In the genomic region with DNA sequence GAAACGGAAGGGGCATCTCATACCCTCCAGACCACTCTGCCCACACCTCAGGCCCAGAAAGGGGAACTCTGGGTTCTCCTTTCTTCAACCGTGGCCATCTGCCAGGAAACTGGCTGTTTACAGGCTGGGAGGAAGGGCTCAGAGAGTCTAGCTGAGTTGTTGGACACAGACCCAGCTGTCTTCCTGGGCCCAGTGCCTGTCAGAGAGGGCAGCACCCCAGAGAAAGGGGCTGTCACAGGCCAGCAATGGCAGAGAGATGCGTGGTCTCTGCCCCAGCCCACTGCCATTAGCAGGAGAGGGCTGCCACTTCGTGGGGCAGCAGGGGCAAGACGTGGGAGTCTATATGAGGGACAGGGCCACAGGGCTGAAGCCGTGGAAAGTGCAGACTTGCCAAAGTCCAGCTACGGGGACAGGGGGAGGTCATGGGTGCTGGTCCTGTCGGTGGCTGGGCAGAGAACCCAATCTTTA, we compare ENCODE assay signal across 11 cellular contexts. TPM values are rescaled to one million over a fixed set of nuclear protein-coding genes. Genes with fewer than 3 reads are reported as not detected.
DNase-seq lines count a peak whose midpoint lies in the region; ATAC-seq and TF ChIP-seq lines count a peak whose summit lies in the region.
"Had no signal": no experiment of that assay in that cellular context is flagged by ENCODE, and none has a peak within 500 bp of the region (broad histone marks: within the 10 kb centered on the region; RNA-seq: fewer than 3 reads in every experiment).

No MANE protein-coding gene starts in this region.

- H3K4me3 ChIP-seq in right atrium auricular region: no peak overlapping the region
- H3K4me3 ChIP-seq in adrenal gland: no peak overlapping the region

- H3K27me3 ChIP-seq in right atrium auricular region (no peaks in the 10 kb centered on the region), adrenal gland (no peaks in the 10 kb centered on the region)

- 54 to 78% (median 65%) methylated on average over 3 to 8 of the region's 8 CpGs for WGBS in adrenal gland, 4 donors

- intact Hi-C loops in Right ventricle myocardium inferior (cut with DNase I): no loop called here
- intact Hi-C loops in adrenal gland (cut with DNase I): no loop called here

- peaks cover 0 to 8% of the 10 kb centered on the region in 2 donors for H3K4me1 ChIP-seq in right atrium auricular region
- peaks cover 0 to 7% of the 10 kb centered on the region in 2 donors for H3K4me1 ChIP-seq in adrenal gland (replicated peaks in 1 of 2)

- no peak for TF ChIP-seq CTCF in right atrium auricular region (IDR thresholded peaks at IDR 0.05)
- TF ChIP-seq CTCF in adrenal gland (IDR thresholded peaks at IDR 0.05): no peak

- ATAC-seq in Right ventricle myocardium inferior (peak; percentile 81), left lobe of liver (peak; percentile 75), HG03139 (IDR thresholded peaks at IDR 0.05; ENCODE audit: unreplicated experiment) (no peak)
- ATAC-seq: activated CD8-positive, alpha-beta T cell treated with anti-CD3 and anti-CD28 coated beads, Interleukin-2, amount 10 ng/mL, durations not matched to agents 7 days and 5 days had no signal

- TF ChIP-seq POLR2A in adrenal gland (IDR thresholded peaks at IDR 0.05): no peak

- H3K36me3 ChIP-seq in right atrium auricular region: no peaks in the 10 kb centered on the region
- no peaks in the 10 kb centered on the region for H3K36me3 ChIP-seq in adrenal gland (replicated peaks in 1 of 2)

- DNase-seq in Right ventricle myocardium inferior (ENCODE audit: missing footprints) (peak; percentile 86), right atrium auricular region (ENCODE audit: low spot score) (no peak), adrenal gland (peak; percentile 46 to 79 (median 67)), left lobe of liver (ENCODE audit: low spot score) (peak; percentile 55), COLO668 (lab: John Stamatoyannopoulos, UW; ENCODE audit: unreplicated experiment) (no peak), DMS79 (lab: John Stamatoyannopoulos, UW) (no peak), DMS53 (lab: John Stamatoyannopoulos, UW) (no peak)
- DNase-seq: ACHN; activated CD8-positive, alpha-beta T cell treated with anti-CD3 and anti-CD28 coated beads, Interleukin-2, amount 10 ng/mL, durations not matched to agents 7 days and 5 days; stimulated activated CD4-positive, alpha-beta T cell treated with anti-CD3 and anti-CD28 coated beads, Interleukin-4, amount 100 ng/mL, for 1 hour had no signal

- H3K9me3 ChIP-seq in right atrium auricular region (no peaks in the 10 kb centered on the region), adrenal gland (replicated peaks in 1 of 3) (no peaks in the 10 kb centered on the region)

- H3K27ac ChIP-seq in right atrium auricular region (no peak overlapping the region), adrenal gland (no peak overlapping the region)

RNA-seq across cellular contexts. Expression of gene GRID1, which starts 11.0 kb away (rescaled TPM):
- total RNA-seq in Right ventricle myocardium inferior: 1.3 TPM
- under 1 TPM; 0.37 to 0.67 TPM for total RNA-seq in right atrium auricular region
- total RNA-seq in adrenal gland: 1 to 10 TPM; 2.4 to 8.0 (median 4.0) TPM
- 1 to 10 TPM; 2.2 to 5.6 (median 5.1) TPM for polyA plus RNA-seq in adrenal gland
- 0.58 TPM for total RNA-seq in left lobe of liver
- total RNA-seq: activated CD8-positive, alpha-beta T cell treated with anti-CD3 and anti-CD28 coated beads, Interleukin-2, amount 10 ng/mL, durations not matched to agents 7 days and 5 days had no signal

Comparison
In these comparisons a context has a peak if more than half of its experiments do, and no peak if none do; other contexts are left out.
1. DNase-seq: peak in Right ventricle myocardium inferior (single experiment), adrenal gland (7 of 7) and left lobe of liver (single experiment); none in right atrium auricular region (single experiment), COLO668 (single experiment), DMS79 (single experiment) and DMS53 (single experiment).